27 cellular contexts compared by ENCODE assay signal in genomic region chr6:141393405-141394124, GRCh38.
"Had no signal": no experiment of that assay in that cellular context is flagged by ENCODE, and none has a peak within 500 bp of the region (broad histone marks: within the 10 kb centered on the region; RNA-seq: fewer than 3 reads in every experiment).

No MANE protein-coding gene starts in this region.

- H3K36me3 Mint-ChIP-seq: mesothelial cell of epicardium; naive B cell; natural killer cell; neural progenitor cell; stimulated activated naive B cell treated with anti-CD40 and anti-IgM and Interleukin-4, amounts not matched to agents 10 μg/mL and 1 μg/mL and 100 μg/mL, for 72 hours had no signal

- H3K4me2 ChIP-seq: neural progenitor cell had no signal

- H3K9ac ChIP-seq: neural progenitor cell had no signal

- H3K4me3 Mint-ChIP-seq: mesothelial cell of epicardium; naive B cell; natural killer cell; nephron progenitor cell; neural progenitor cell; stimulated activated naive B cell treated with anti-CD40 and anti-IgM and Interleukin-4, amounts not matched to agents 10 μg/mL and 1 μg/mL and 100 μg/mL, for 72 hours had no signal

- H2AFZ ChIP-seq: neural progenitor cell had no signal

- H3K9me3 Mint-ChIP-seq: mesothelial cell of epicardium; naive B cell; natural killer cell; nephron progenitor cell; neural progenitor cell; stimulated activated naive B cell treated with anti-CD40 and anti-IgM and Interleukin-4, amounts not matched to agents 10 μg/mL and 1 μg/mL and 100 μg/mL, for 72 hours had no signal

- H3K27ac ChIP-seq: left ventricle myocardium inferior, neural progenitor cell, neutrophil, ovary, right atrium auricular region, skin epidermis, stomach, testis, thyroid gland, transverse colon, upper lobe of left lung, vagina had no signal

- H3K4me1 ChIP-seq: left ventricle myocardium inferior, neural progenitor cell, right atrium auricular region, stomach, testis, thyroid gland, transverse colon, upper lobe of left lung, vagina had no signal

- H3K27me3 Mint-ChIP-seq: naive B cell; progenitor cell of endocrine pancreas; stimulated activated naive B cell treated with anti-CD40 and anti-IgM and Interleukin-4, amounts not matched to agents 10 μg/mL and 1 μg/mL and 100 μg/mL, for 72 hours had no signal

- H3K4me1 Mint-ChIP-seq: mesothelial cell of epicardium, natural killer cell, nephron progenitor cell had no signal

- H3K9me3 ChIP-seq: left ventricle myocardium inferior, neutrophil, ovary, right atrium auricular region, stomach, testis, thyroid gland, transverse colon, upper lobe of left lung, vagina had no signal

- H3K27me3 ChIP-seq: neural progenitor cell, neutrophil, ovary, right atrium auricular region, stomach, testis, thyroid gland, transverse colon, vagina had no signal

- ATAC-seq: natural killer cell; stimulated activated naive B cell treated with anti-CD40 and anti-IgM and Interleukin-4, amounts not matched to agents 10 μg/mL and 1 μg/mL and 100 μg/mL, for 72 hours; stimulated activated naive CD8-positive, alpha-beta T cell treated with anti-CD3 and anti-CD28 coated beads, Interleukin-15, Interleukin-2, amounts not matched to agents 100 U/mL and 50 U/mL, for 24 hours had no signal

- H3K36me3 ChIP-seq: left ventricle myocardium inferior, neural progenitor cell, neutrophil, ovary, right atrium auricular region, stomach, thyroid gland, transverse colon, upper lobe of left lung, vagina had no signal

- H3K27ac Mint-ChIP-seq: mesothelial cell of epicardium; natural killer cell; nephron progenitor cell; neural progenitor cell; progenitor cell of endocrine pancreas; stimulated activated naive B cell treated with anti-CD40 and anti-IgM and Interleukin-4, amounts not matched to agents 10 μg/mL and 1 μg/mL and 100 μg/mL, for 72 hours had no signal

- DNase-seq: islet precursor cell; left ventricle myocardium inferior; mesendoderm; naive B cell; natural killer cell; nephron progenitor cell; occipital lobe; ovary; stimulated activated CD4-positive, alpha-beta T cell treated with anti-CD3 and anti-CD28 coated beads, Interleukin-12 subunit alpha, Interleukin-12 subunit beta, amount 100 ng/mL, for 4 hours; stimulated activated CD4-positive, alpha-beta T cell treated with anti-CD3 and anti-CD28 coated beads, Interleukin-15, amount 100 ng/mL, for 24 hours; stimulated activated CD4-positive, alpha-beta T cell treated with anti-CD3 and anti-CD28 coated beads, Interleukin-2, amount 100 ng/mL, for 24 hours; stimulated activated CD4-positive, alpha-beta T cell treated with anti-CD3 and anti-CD28 coated beads, Interleukin-4, amount 100 ng/mL, for 1 hour; stimulated activated naive B cell treated with anti-CD40 and anti-IgM and Interleukin-4, amounts not matched to agents 10 μg/mL and 1 μg/mL and 100 μg/mL, for 72 hours; stimulated activated naive CD8-positive, alpha-beta T cell treated with anti-CD3 and anti-CD28 coated beads, Interleukin-15, Interleukin-2, amounts not matched to agents 100 U/mL and 50 U/mL, for 24 hours; stomach; testis; thyroid gland; transverse colon had no signal

- H3K4me3 ChIP-seq: left ventricle myocardium inferior, lung, neural progenitor cell, ovary, right atrium auricular region, skin epidermis, stomach, testis, thyroid gland, transverse colon, upper lobe of left lung, vagina had no signal
